32 cellular contexts compared by ENCODE assay signal in genomic region chr22:25972397-25972796, GRCh38.
"Had no signal": no experiment of that assay in that cellular context is flagged by ENCODE, and none has a peak within 500 bp of the region (broad histone marks: within the 10 kb centered on the region; RNA-seq: fewer than 3 reads in every experiment).

No MANE protein-coding gene starts in this region.

- H3K4me1 ChIP-seq: gastroesophageal sphincter had no signal

- H3K9me3 ChIP-seq: esophagus muscularis mucosa, gastroesophageal sphincter, heart right ventricle had no signal

- H3K27me3 Mint-ChIP-seq: activated CD4-positive, alpha-beta T cell treated with anti-CD3 and anti-CD28 coated beads, Interleukin-2, amount 10 ng/mL, durations not matched to agents 24 days and 14 days; activated CD8-positive, alpha-beta memory T cell treated with anti-CD3 and anti-CD28 coated beads, Interleukin-2, amount 10 ng/mL, durations not matched to agents 7 days and 5 days; activated naive CD8-positive, alpha-beta T cell; central memory CD8-positive, alpha-beta T cell; T-helper 17 cell had no signal

- H3K9me3 Mint-ChIP-seq: activated CD4-positive, alpha-beta memory T cell treated with anti-CD3 and anti-CD28 coated beads for 36 hours; activated T-cell treated with anti-CD3 and anti-CD28 coated beads, Interleukin-2, amount 50 U/mL, for 24 hours; central memory CD8-positive, alpha-beta T cell; dendritic cell treated with granulocyte-macrophage colony-stimulating factor and Interleukin-4, amounts not matched to agents 40 ng/mL and 50 ng/mL, for 4 days; T-helper 2 cell treated with Interferon-gamma antibody and Interleukin-4, amounts not matched to agents 5 μg/mL and 100 μg/mL, for 36 hours had no signal

- H3K27me3 ChIP-seq: brain microvascular endothelial cell, heart right ventricle had no signal

- H3K27ac Mint-ChIP-seq: activated CD4-positive, alpha-beta memory T cell treated with anti-CD3 and anti-CD28 coated beads for 36 hours; activated CD4-positive, alpha-beta T cell treated with anti-CD3 and anti-CD28 coated beads for 36 hours; activated CD4-positive, alpha-beta T cell treated with anti-CD3 and anti-CD28 coated beads, Interleukin-2, amount 10 ng/mL, durations not matched to agents 24 days and 14 days; activated CD8-positive, alpha-beta memory T cell treated with anti-CD3 and anti-CD28 coated beads, Interleukin-2, amount 10 ng/mL, durations not matched to agents 7 days and 5 days; activated CD8-positive, alpha-beta T cell treated with anti-CD3 and anti-CD28 coated beads, Interleukin-2, amount 10 ng/mL, durations not matched to agents 7 days and 5 days; activated naive CD8-positive, alpha-beta T cell; activated T-cell treated with anti-CD3 and anti-CD28 coated beads, Interleukin-2, amount 50 U/mL, for 24 hours; activated T-cell treated with anti-CD3 and anti-CD28 coated beads, Interleukin-2, amount 50 U/mL, for 72 hours; dendritic cell treated with granulocyte-macrophage colony-stimulating factor and Interleukin-4, amounts not matched to agents 40 ng/mL and 50 ng/mL, for 4 days; T-helper 17 cell; T-helper 2 cell treated with Interferon-gamma antibody and Interleukin-4, amounts not matched to agents 5 μg/mL and 100 μg/mL, for 36 hours had no signal

- H3K27ac ChIP-seq: brain microvascular endothelial cell, coronary artery, dorsolateral prefrontal cortex, esophagus muscularis mucosa, gastroesophageal sphincter, WERI-Rb-1 had no signal

- H3K36me3 Mint-ChIP-seq: activated CD4-positive, alpha-beta memory T cell treated with anti-CD3 and anti-CD28 coated beads for 36 hours; activated CD8-positive, alpha-beta memory T cell treated with anti-CD3 and anti-CD28 coated beads, Interleukin-2, amount 10 ng/mL, durations not matched to agents 7 days and 5 days; activated naive CD8-positive, alpha-beta T cell had no signal

- H3K4me3 ChIP-seq: coronary artery, dorsolateral prefrontal cortex, esophagus muscularis mucosa, gastroesophageal sphincter, heart right ventricle had no signal

- ATAC-seq: activated CD4-positive, alpha-beta T cell treated with anti-CD3 and anti-CD28 coated beads for 36 hours; activated CD8-positive, alpha-beta memory T cell treated with anti-CD3 and anti-CD28 coated beads, Interleukin-2, amount 10 ng/mL, durations not matched to agents 7 days and 5 days; activated CD8-positive, alpha-beta T cell treated with anti-CD3 and anti-CD28 coated beads, Interleukin-2, amount 10 ng/mL, durations not matched to agents 7 days and 5 days; activated T-cell treated with anti-CD3 and anti-CD28 coated beads, Interleukin-2, amount 50 U/mL, for 72 hours; gastroesophageal sphincter; heart right ventricle; T-helper 17 cell had no signal

- H3K4me3 Mint-ChIP-seq: activated CD4-positive, alpha-beta memory T cell treated with anti-CD3 and anti-CD28 coated beads for 36 hours; activated CD4-positive, alpha-beta T cell treated with anti-CD3 and anti-CD28 coated beads for 36 hours; activated CD4-positive, alpha-beta T cell treated with anti-CD3 and anti-CD28 coated beads, Interleukin-2, amount 10 ng/mL, durations not matched to agents 24 days and 14 days; activated CD8-positive, alpha-beta memory T cell treated with anti-CD3 and anti-CD28 coated beads, Interleukin-2, amount 10 ng/mL, durations not matched to agents 7 days and 5 days; activated CD8-positive, alpha-beta T cell treated with anti-CD3 and anti-CD28 coated beads, Interleukin-2, amount 10 ng/mL, durations not matched to agents 7 days and 5 days; activated naive CD8-positive, alpha-beta T cell; activated T-cell treated with anti-CD3 and anti-CD28 coated beads, Interleukin-2, amount 50 U/mL, for 24 hours; activated T-cell treated with anti-CD3 and anti-CD28 coated beads, Interleukin-2, amount 50 U/mL, for 72 hours; central memory CD8-positive, alpha-beta T cell; dendritic cell treated with granulocyte-macrophage colony-stimulating factor and Interleukin-4, amounts not matched to agents 40 ng/mL and 50 ng/mL, for 4 days; T-helper 17 cell; T-helper 2 cell treated with Interferon-gamma antibody and Interleukin-4, amounts not matched to agents 5 μg/mL and 100 μg/mL, for 36 hours had no signal

- DNase-seq: activated CD4-positive, alpha-beta memory T cell treated with anti-CD3 and anti-CD28 coated beads for 36 hours; activated CD4-positive, alpha-beta T cell treated with anti-CD3 and anti-CD28 coated beads for 36 hours; activated CD4-positive, alpha-beta T cell treated with anti-CD3 and anti-CD28 coated beads, Interleukin-2, amount 10 ng/mL, durations not matched to agents 24 days and 14 days; activated CD4-positive, CD25-positive, alpha-beta regulatory T cell; activated CD4-positive, CD25-positive, alpha-beta regulatory T cell treated with anti-CD3 and anti-CD28 coated beads, Interleukin-2, amount 50 U/mL, for 72 hours; activated CD8-positive, alpha-beta memory T cell treated with anti-CD3 and anti-CD28 coated beads, Interleukin-2, amount 10 ng/mL, durations not matched to agents 7 days and 5 days; activated CD8-positive, alpha-beta memory T cell treated with anti-CD3 and anti-CD28 coated beads, Interleukin-2, amount 50 U/mL, for 4 hours; activated CD8-positive, alpha-beta T cell treated with anti-CD3 and anti-CD28 coated beads, Interleukin-2, amount 10 ng/mL, durations not matched to agents 7 days and 5 days; activated gamma-delta T cell treated with Interleukin-2 at 50 U/mL for 16 hours; activated naive CD4-positive, alpha-beta T cell treated with anti-CD3 and anti-CD28 coated beads, Interleukin-2, amount 50 U/mL, for 16 hours; activated naive CD4-positive, alpha-beta T cell treated with Interleukin-2 at 50 U/mL for 16 hours; activated T-cell treated with anti-CD3 and anti-CD28 coated beads, Interleukin-2, amount 50 U/mL, for 24 hours; activated T-cell treated with anti-CD3 and anti-CD28 coated beads, Interleukin-2, amount 50 U/mL, for 72 hours; amniotic stem cell; anterior cingulate cortex; brain microvascular endothelial cell; dorsolateral prefrontal cortex; effector memory CD4-positive, alpha-beta T cell; erythroblast; foreskin melanocyte; heart right ventricle; T-helper 1 cell; T-helper 17 cell; T1000; WERI-Rb-1 had no signal

- H3K36me3 ChIP-seq: brain microvascular endothelial cell, esophagus muscularis mucosa, gastroesophageal sphincter, WERI-Rb-1 had no signal

- H3K4me1 Mint-ChIP-seq: activated CD4-positive, alpha-beta T cell treated with anti-CD3 and anti-CD28 coated beads for 36 hours; activated CD8-positive, alpha-beta memory T cell treated with anti-CD3 and anti-CD28 coated beads, Interleukin-2, amount 10 ng/mL, durations not matched to agents 7 days and 5 days; central memory CD8-positive, alpha-beta T cell; T-helper 17 cell had no signal
